Comparison of ENCODE assay signal across 20 cellular contexts in the genomic region with DNA sequence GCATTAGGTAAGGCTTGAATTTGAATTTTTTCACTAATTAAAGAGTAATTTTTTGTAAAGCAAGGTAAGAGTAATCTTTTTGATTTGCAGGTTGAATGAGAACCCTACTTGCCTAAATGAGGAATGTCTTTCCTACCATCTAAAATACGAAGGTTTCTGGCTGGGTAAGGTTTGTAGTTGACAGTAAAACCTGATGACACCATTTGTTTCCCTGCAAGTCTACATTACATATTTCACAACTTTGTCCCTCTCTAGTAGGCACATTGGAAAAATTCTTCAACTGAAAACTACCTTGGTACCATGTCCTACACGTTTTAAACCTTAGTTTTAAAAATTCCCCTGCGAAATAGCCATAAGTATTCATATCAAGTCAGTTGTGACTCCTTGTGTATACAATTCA. TPM values are rescaled to one million over a fixed set of nuclear protein-coding genes. Genes with fewer than 3 reads are reported as not detected.
DNase-seq lines count a peak whose midpoint lies in the region; ATAC-seq and TF ChIP-seq lines count a peak whose summit lies in the region.
"Had no signal": no experiment of that assay in that cellular context is flagged by ENCODE, and none has a peak within 500 bp of the region (broad histone marks: within the 10 kb centered on the region; RNA-seq: fewer than 3 reads in every experiment).

No MANE protein-coding gene starts in this region.

- peaks cover 36% of the 10 kb centered on the region for H3K4me1 Mint-ChIP-seq in activated naive CD4-positive, alpha-beta T cell treated with anti-CD3 and anti-CD28 coated beads, Interleukin-2, amount 10 ng/mL, durations not matched to agents 7 days and 5 days
- peaks cover 3% of the 10 kb centered on the region for H3K4me1 Mint-ChIP-seq in endothelial cell (ENCODE audit: unreplicated experiment)

- no peak for DNase-seq in activated naive CD4-positive, alpha-beta T cell treated with anti-CD3 and anti-CD28 coated beads, Interleukin-2, amount 10 ng/mL, durations not matched to agents 7 days and 5 days
- no peak for DNase-seq in activated naive CD4-positive, alpha-beta T cell treated with anti-CD3 and anti-CD28 coated beads, Interleukin-2, amount 50 U/mL, for 72 hours (ENCODE audit: low spot score in 2 of 2)
- DNase-seq in SK-N-MC (ENCODE audit: low read depth, low spot score) (no peak), endothelial cell (ENCODE audit: low spot score) (no peak), smooth muscle cell (lab: John Stamatoyannopoulos, UW; ENCODE audit: unreplicated experiment) (no peak), cerebellum (ENCODE audit: low spot score) (no peak)
- DNase-seq in stimulated activated CD4-positive, alpha-beta T cell treated with anti-CD3 and anti-CD28 coated beads, Interleukin-4, amount 100 ng/mL, for 24 hours: no peak
- DNase-seq: activated CD4-positive, CD25-positive, alpha-beta regulatory T cell; activated naive CD4-positive, alpha-beta T cell; brain microvascular endothelial cell; DND-41; foreskin keratinocyte; naive thymus-derived CD4-positive, alpha-beta T cell; NCI-H187; NCI-H345; Peyer's patch; posterior cingulate gyrus; stimulated activated CD4-positive, alpha-beta T cell treated with anti-CD3 and anti-CD28 coated beads, Interleukin-4, amount 100 ng/mL, for 1 hour; T-helper 9 cell had no signal

- H3K4me1 ChIP-seq in smooth muscle cell (ENCODE audit: low read depth): no peaks in the 10 kb centered on the region

- H3K9ac ChIP-seq in SK-N-MC (ENCODE audit: insufficient read length) (no peak overlapping the region), smooth muscle cell (ENCODE audit: low read depth) (no peak overlapping the region)

- TF ChIP-seq CTCF in endothelial cell (IDR thresholded peaks at IDR 0.05; ENCODE audit: unreplicated experiment): no peak
- TF ChIP-seq CTCF in smooth muscle cell (IDR thresholded peaks at IDR 0.05; ENCODE audit: borderline replicate concordance, insufficient read depth, poor library complexity, severe bottlenecking): no peak

- peak overlapping the region; percentile 56 for H3K27ac Mint-ChIP-seq in activated naive CD4-positive, alpha-beta T cell treated with anti-CD3 and anti-CD28 coated beads, Interleukin-2, amount 10 ng/mL, durations not matched to agents 7 days and 5 days
- peak overlapping the region in 1 of 2 donors; percentile 32 for H3K27ac Mint-ChIP-seq in activated naive CD4-positive, alpha-beta T cell treated with anti-CD3 and anti-CD28 coated beads, Interleukin-2, amount 50 U/mL, for 72 hours
- no peak overlapping the region for H3K27ac Mint-ChIP-seq in endothelial cell (ENCODE audit: unreplicated experiment)

- no peak for ATAC-seq in activated naive CD4-positive, alpha-beta T cell treated with anti-CD3 and anti-CD28 coated beads, Interleukin-2, amount 50 U/mL, for 72 hours
- no peak for ATAC-seq in GM21723 (IDR thresholded peaks at IDR 0.05; ENCODE audit: unreplicated experiment)
- ATAC-seq: foreskin keratinocyte; naive thymus-derived CD4-positive, alpha-beta T cell had no signal

- H3K27ac ChIP-seq in SK-N-MC (peak overlapping the region; percentile 76), smooth muscle cell (ENCODE audit: low read depth) (peak overlapping the region; percentile 57)
- H3K27ac ChIP-seq: brain microvascular endothelial cell, foreskin keratinocyte, Peyer's patch had no signal

- 96% methylated on average over 3 of the region's 3 CpGs for WGBS in smooth muscle cell (ENCODE audit: low lambda C conversion rate)

- no peaks in the 10 kb centered on the region for H3K9me3 Mint-ChIP-seq in activated naive CD4-positive, alpha-beta T cell treated with anti-CD3 and anti-CD28 coated beads, Interleukin-2, amount 10 ng/mL, durations not matched to agents 7 days and 5 days
- no peaks in the 10 kb centered on the region for H3K9me3 Mint-ChIP-seq in activated naive CD4-positive, alpha-beta T cell treated with anti-CD3 and anti-CD28 coated beads, Interleukin-2, amount 50 U/mL, for 72 hours
- no peaks in the 10 kb centered on the region for H3K9me3 Mint-ChIP-seq in endothelial cell (ENCODE audit: unreplicated experiment)
- H3K9me3 Mint-ChIP-seq: naive thymus-derived CD4-positive, alpha-beta T cell had no signal

- no peak overlapping the region for H2AFZ ChIP-seq in smooth muscle cell (ENCODE audit: low read depth)

- H3K36me3 ChIP-seq in SK-N-MC (ENCODE audit: insufficient read depth, low read length) (peaks cover 73% of the 10 kb centered on the region), smooth muscle cell (ENCODE audit: low read depth) (peaks cover 35% of the 10 kb centered on the region)

- H3K27me3 Mint-ChIP-seq in activated naive CD4-positive, alpha-beta T cell treated with anti-CD3 and anti-CD28 coated beads, Interleukin-2, amount 10 ng/mL, durations not matched to agents 7 days and 5 days: no peaks in the 10 kb centered on the region
- peaks cover 2% of the 10 kb centered on the region for H3K27me3 Mint-ChIP-seq in endothelial cell (ENCODE audit: unreplicated experiment)
- H3K27me3 Mint-ChIP-seq: naive thymus-derived CD4-positive, alpha-beta T cell had no signal

- peaks cover 75% of the 10 kb centered on the region for H4K20me1 ChIP-seq in smooth muscle cell (ENCODE audit: low read depth)

- H3K4me3 Mint-ChIP-seq in activated naive CD4-positive, alpha-beta T cell treated with anti-CD3 and anti-CD28 coated beads, Interleukin-2, amount 10 ng/mL, durations not matched to agents 7 days and 5 days: no peak overlapping the region
- peak overlapping the region; percentile 38 for H3K4me3 Mint-ChIP-seq in endothelial cell (ENCODE audit: unreplicated experiment)
- H3K4me3 Mint-ChIP-seq: naive thymus-derived CD4-positive, alpha-beta T cell had no signal

- H3K79me2 ChIP-seq in smooth muscle cell (ENCODE audit: low read depth): peaks cover 48% of the 10 kb centered on the region

- CTCF ChIA-PET in activated naive CD4-positive, alpha-beta T cell treated with anti-CD3 and anti-CD28 coated beads, Interleukin-2, amount 10 ng/mL, durations not matched to agents 7 days and 5 days (lab: Charles Lee): interaction anchor here (1.0 to 1.6 kb wide), 2 partner anchors 57 to 61 kb away, joined by 3 to 4 read pairs; no protein-coding TSS in a partner anchor

- H3K4me2 ChIP-seq in smooth muscle cell: no peak overlapping the region

- no peaks in the 10 kb centered on the region for H3K9me3 ChIP-seq in SK-N-MC (ENCODE audit: low read depth, low read length)
- H3K9me3 ChIP-seq in smooth muscle cell (replicated peaks; ENCODE audit: low read depth): no peaks in the 10 kb centered on the region
- H3K9me3 ChIP-seq: Peyer's patch had no signal

- H3K36me3 Mint-ChIP-seq in activated naive CD4-positive, alpha-beta T cell treated with anti-CD3 and anti-CD28 coated beads, Interleukin-2, amount 10 ng/mL, durations not matched to agents 7 days and 5 days: peaks cover 62% of the 10 kb centered on the region
- peaks cover 27 to 46% of the 10 kb centered on the region in 2 donors for H3K36me3 Mint-ChIP-seq in activated naive CD4-positive, alpha-beta T cell treated with anti-CD3 and anti-CD28 coated beads, Interleukin-2, amount 50 U/mL, for 72 hours
- H3K36me3 Mint-ChIP-seq in endothelial cell (ENCODE audit: low read depth, unreplicated experiment): peaks cover 44% of the 10 kb centered on the region

- no peaks in the 10 kb centered on the region for H3K27me3 ChIP-seq in smooth muscle cell (ENCODE audit: low read depth)
- H3K27me3 ChIP-seq: brain microvascular endothelial cell, foreskin keratinocyte, Peyer's patch had no signal

- no peak overlapping the region for H3K4me3 ChIP-seq in SK-N-MC
- no peak overlapping the region for H3K4me3 ChIP-seq in smooth muscle cell
- H3K4me3 ChIP-seq: Peyer's patch had no signal

- H3F3A ChIP-seq in smooth muscle cell (ENCODE audit: low read depth): peaks cover 49% of the 10 kb centered on the region

RNA-seq across cellular contexts. Expression of a gene that starts 9.4 kb away (rescaled TPM):
- 100 to 1,000 TPM; 259 to 273 TPM for total RNA-seq in activated naive CD4-positive, alpha-beta T cell treated with anti-CD3 and anti-CD28 coated beads, Interleukin-2, amount 50 U/mL, for 72 hours
- 264 TPM for total RNA-seq in endothelial cell (ENCODE audit: unreplicated experiment)
- total RNA-seq in smooth muscle cell: 55.8 and 58.5 TPM in 2 replicates
- 40.3 and 59.6 TPM in 2 replicates for polyA plus RNA-seq in smooth muscle cell
- total RNA-seq in cerebellum: 110 TPM

RNA-seq across cellular contexts. Expression of a gene that starts 42.6 kb away (rescaled TPM):
- total RNA-seq in activated naive CD4-positive, alpha-beta T cell treated with anti-CD3 and anti-CD28 coated beads, Interleukin-2, amount 50 U/mL, for 72 hours: 10 to 100 TPM; 44.7 to 82.2 TPM
- total RNA-seq in endothelial cell (ENCODE audit: unreplicated experiment): 50.6 TPM
- 110 and 118 TPM in 2 replicates for total RNA-seq in smooth muscle cell
- polyA plus RNA-seq in smooth muscle cell: 64.4 and 68.9 TPM in 2 replicates
- total RNA-seq in cerebellum: 21.1 TPM
